In genomic region chr1:229199261-229199850, GRCh38 we compare ENCODE assay signal across 11 cellular contexts.
A peak's percentile ranks its signal among the peaks of the same experiment; 100 is the strongest.
DNase-seq lines count a peak whose midpoint lies in the region; ATAC-seq and TF ChIP-seq lines count a peak whose summit lies in the region.
"Had no signal": no experiment of that assay in that cellular context is flagged by ENCODE, and none has a peak within 500 bp of the region (broad histone marks: within the 10 kb centered on the region; RNA-seq: fewer than 3 reads in every experiment).

No MANE protein-coding gene starts in this region.

- in situ Hi-C loops in GM23248 (cut with MboI): no loop called here

- peak overlapping the region; percentile 38 for H3K4me3 Mint-ChIP-seq in T-helper 1 cell treated with Interleukin-12 subunit alpha and Interleukin-12 subunit beta and Interleukin-4 antibody, amounts not matched to agents 30 μg/mL and 1 μg/mL, for 36 hours
- H3K4me3 Mint-ChIP-seq: activated naive CD4-positive, alpha-beta T cell treated with anti-CD3 and anti-CD28 coated beads, Interleukin-2, amount 50 U/mL, for 24 hours had no signal

- peak overlapping the region; percentile 63 for H3K27ac Mint-ChIP-seq in T-helper 1 cell treated with Interleukin-12 subunit alpha and Interleukin-12 subunit beta and Interleukin-4 antibody, amounts not matched to agents 30 μg/mL and 1 μg/mL, for 36 hours
- H3K27ac Mint-ChIP-seq: activated naive CD4-positive, alpha-beta T cell treated with anti-CD3 and anti-CD28 coated beads, Interleukin-2, amount 50 U/mL, for 24 hours had no signal

- no peaks in the 10 kb centered on the region for H3K9me3 Mint-ChIP-seq in T-helper 1 cell treated with Interleukin-12 subunit alpha and Interleukin-12 subunit beta and Interleukin-4 antibody, amounts not matched to agents 30 μg/mL and 1 μg/mL, for 36 hours
- H3K9me3 Mint-ChIP-seq: activated naive CD4-positive, alpha-beta T cell treated with anti-CD3 and anti-CD28 coated beads, Interleukin-2, amount 50 U/mL, for 24 hours had no signal

- H3K9me2 ChIP-seq in GM23248 (ENCODE audit: insufficient read depth): no peaks in the 10 kb centered on the region

- H3K27ac ChIP-seq in smooth muscle cell (ENCODE audit: low read depth): peak overlapping the region; percentile 17
- no peak overlapping the region for H3K27ac ChIP-seq in GM23248
- H3K27ac ChIP-seq: thyroid gland had no signal

- peaks cover 18% of the 10 kb centered on the region for H3K4me1 Mint-ChIP-seq in T-helper 1 cell treated with Interleukin-12 subunit alpha and Interleukin-12 subunit beta and Interleukin-4 antibody, amounts not matched to agents 30 μg/mL and 1 μg/mL, for 36 hours (ENCODE audit: low read depth)

- ATAC-seq in GM19023 (IDR thresholded peaks at IDR 0.05; ENCODE audit: unreplicated experiment): no peak

- H4K20me1 ChIP-seq in smooth muscle cell (ENCODE audit: low read depth) (no peaks in the 10 kb centered on the region), GM23248 (ENCODE audit: insufficient read depth) (no peaks in the 10 kb centered on the region)

- DNase-seq in T-helper 1 cell (no peak), NCI-H146 (lab: John Stamatoyannopoulos, UW) (peak; percentile 6), iPS-NIHi11 (ENCODE audit: low spot score) (peak; percentile 51), smooth muscle cell (lab: John Stamatoyannopoulos, UW; ENCODE audit: unreplicated experiment) (no peak), GM23248 (no peak)
- no peak for DNase-seq in stimulated activated CD4-positive, alpha-beta T cell treated with anti-CD3 and anti-CD28 coated beads, Interleukin-4, amount 100 ng/mL, for 4 hours
- DNase-seq: NCI-H1436 had no signal

- no peaks in the 10 kb centered on the region for H3K36me3 Mint-ChIP-seq in T-helper 1 cell treated with Interleukin-12 subunit alpha and Interleukin-12 subunit beta and Interleukin-4 antibody, amounts not matched to agents 30 μg/mL and 1 μg/mL, for 36 hours (ENCODE audit: low read depth)
- H3K36me3 Mint-ChIP-seq: activated naive CD4-positive, alpha-beta T cell treated with anti-CD3 and anti-CD28 coated beads, Interleukin-2, amount 50 U/mL, for 24 hours had no signal

- peaks cover 4% of the 10 kb centered on the region for H3K27me3 Mint-ChIP-seq in T-helper 1 cell treated with Interleukin-12 subunit alpha and Interleukin-12 subunit beta and Interleukin-4 antibody, amounts not matched to agents 30 μg/mL and 1 μg/mL, for 36 hours (ENCODE audit: low read depth)
- H3K27me3 Mint-ChIP-seq: activated naive CD4-positive, alpha-beta T cell treated with anti-CD3 and anti-CD28 coated beads, Interleukin-2, amount 50 U/mL, for 24 hours had no signal

- H3K9me3 ChIP-seq in smooth muscle cell (replicated peaks; ENCODE audit: low read depth) (no peaks in the 10 kb centered on the region), GM23248 (ENCODE audit: low read depth) (no peaks in the 10 kb centered on the region)
- H3K9me3 ChIP-seq: thyroid gland had no signal

- no peak for TF ChIP-seq CTCF in smooth muscle cell (IDR thresholded peaks at IDR 0.05; ENCODE audit: borderline replicate concordance, insufficient read depth, poor library complexity, severe bottlenecking)

- WGBS in smooth muscle cell (ENCODE audit: low lambda C conversion rate): 61% methylated on average over 8 of the region's 8 CpGs
- 77 to 79% methylated on average over 8 of the region's 8 CpGs for WGBS in GM23248 (ENCODE audit: low coverage in 1 of 2, low lambda C conversion rate in 2 of 2, missing lambda C conversion rate in 2 of 2), 2 experiments

- peaks cover 22% of the 10 kb centered on the region for H3K4me1 ChIP-seq in smooth muscle cell (ENCODE audit: low read depth)
- peaks cover 12% of the 10 kb centered on the region for H3K4me1 ChIP-seq in GM23248 (ENCODE audit: insufficient read depth)

- peak overlapping the region; percentile 67 for H3K4me2 ChIP-seq in smooth muscle cell
- no peak overlapping the region for H3K4me2 ChIP-seq in GM23248 (ENCODE audit: unreplicated experiment)

- H3K9ac ChIP-seq in smooth muscle cell (ENCODE audit: low read depth) (no peak overlapping the region), GM23248 (no peak overlapping the region)

- H3K79me2 ChIP-seq in smooth muscle cell (ENCODE audit: low read depth): no peaks in the 10 kb centered on the region
- H3K79me2 ChIP-seq in GM23248 (ENCODE audit: insufficient read depth): no peaks in the 10 kb centered on the region

- H3F3A ChIP-seq in smooth muscle cell (ENCODE audit: low read depth) (peaks cover 22% of the 10 kb centered on the region), GM23248 (ENCODE audit: insufficient read depth) (peaks cover 13% of the 10 kb centered on the region)

- H2AFZ ChIP-seq in smooth muscle cell (ENCODE audit: low read depth): no peak overlapping the region
- no peak overlapping the region for H2AFZ ChIP-seq in GM23248

- H3K36me3 ChIP-seq in smooth muscle cell (ENCODE audit: low read depth) (no peaks in the 10 kb centered on the region), GM23248 (ENCODE audit: low read depth) (no peaks in the 10 kb centered on the region)
- H3K36me3 ChIP-seq: thyroid gland had no signal

- H3K27me3 ChIP-seq in smooth muscle cell (ENCODE audit: low read depth) (no peaks in the 10 kb centered on the region), GM23248 (replicated peaks; ENCODE audit: insufficient read depth) (no peaks in the 10 kb centered on the region)
- H3K27me3 ChIP-seq: thyroid gland had no signal

- H3K4me3 ChIP-seq in smooth muscle cell: no peak overlapping the region
- no peak overlapping the region for H3K4me3 ChIP-seq in GM23248
- H3K4me3 ChIP-seq: thyroid gland had no signal

Comparison
In these comparisons a context has a peak if more than half of its experiments do, and no peak if none do; other contexts are left out.
1. DNase-seq: peak in NCI-H146 (single experiment) and iPS-NIHi11 (single experiment); none in T-helper 1 cell (0 of 5), smooth muscle cell (single experiment), GM23248 (single experiment) and stimulated activated CD4-positive, alpha-beta T cell treated with anti-CD3 and anti-CD28 coated beads, Interleukin-4, amount 100 ng/mL, for 4 hours (0 of 2).